ENCODE assay signal across 8 cellular contexts in genomic region chr12:121888478-121889266, GRCh38. TPM values are rescaled to one million over a fixed set of nuclear protein-coding genes. Genes with fewer than 3 reads are reported as not detected.
DNase-seq lines count a peak whose midpoint lies in the region; ATAC-seq, FAIRE-seq and TF ChIP-seq lines count a peak whose summit lies in the region.

Gene PSMD9, plus strand, starts transcription at chr12:121888790. Its CDS starts 67 bp downstream, at chr12:121888857.

- no peaks in the 10 kb centered on the region for H3K27me3 Mint-ChIP-seq in CD4-positive, alpha-beta T cell

- peak; percentile 74 to 80 for TF ChIP-seq POLR2A in HepG2 (IDR thresholded peaks at IDR 0.05; ENCODE audit: insufficient read depth in 1 of 2, low read depth in 2 of 2, low read length in 2 of 2)

- DNase-seq in CD4-positive, alpha-beta T cell = peak; percentile 96 to 99 (median 98)
- DNase-seq in NCI-H774 (lab: John Stamatoyannopoulos, UW) = peak; percentile 97
- peak; percentile 98 for DNase-seq in activated CD4-positive, alpha-beta T cell treated with anti-CD3 and anti-CD28 coated beads, Interleukin-2, amount 50 U/mL, for 4 hours
- peak; percentile 98 for DNase-seq in dermis blood vessel endothelial cell
- DNase-seq in HepG2 (ENCODE audit: low spot score) = peak; percentile 92
- peak; percentile 99 for DNase-seq in stimulated activated CD4-positive, alpha-beta T cell treated with anti-CD3 and anti-CD28 coated beads, Interleukin-4, amount 100 ng/mL, for 1 hour

- peak; percentile 90 for ATAC-seq in CD4-positive, alpha-beta T cell (ENCODE audit: poor library complexity)
- ATAC-seq in GM19397 (IDR thresholded peaks at IDR 0.05; ENCODE audit: unreplicated experiment) (peak; percentile 95), HG03571 (IDR thresholded peaks at IDR 0.05; ENCODE audit: unreplicated experiment) (peak; percentile 87), HepG2 (peak; percentile 96)

- peaks cover 30% of the 10 kb centered on the region for H3K36me3 Mint-ChIP-seq in CD4-positive, alpha-beta T cell (ENCODE audit: low read depth)

- no peaks in the 10 kb centered on the region for H3K9me3 Mint-ChIP-seq in CD4-positive, alpha-beta T cell

- POLR2A ChIA-PET in CD4-positive, alpha-beta T cell (lab: Charles Lee) = interaction anchor here (0.7 to 3.0 kb wide), 21 partner anchors 9 to 1360 kb away, joined by 3 to 62 read pairs (median 5); partner anchors contain the start of genes CFAP251, COQ5, DIABLO and KNTC1
- POLR2A ChIA-PET in HepG2 (lab: Yijun Ruan, JAX) = interaction anchor here (0.6 to 3.8 kb wide), 17 partner anchors 10 to 689 kb away, joined by 3 to 39 read pairs (median 5); partner anchors contain the start of gene HPD

- TF ChIP-seq RAD21 in HepG2 (CRISPR knock-in tag; IDR thresholded peaks at IDR 0.05) = peak; percentile 83

- peak within 1 kb of the TSS; percentile 96 for H3K27ac Mint-ChIP-seq in CD4-positive, alpha-beta T cell

- H3K27me3 ChIP-seq in CD4-positive, alpha-beta T cell (ENCODE audit: control insufficient read depth, insufficient read depth, low read length) = no peaks in the 10 kb centered on the region
- no peaks in the 10 kb centered on the region; a peak in 1 of 5 replicates for H3K27me3 ChIP-seq in HepG2 (ENCODE audit: control insufficient read depth in 1 of 2, insufficient read depth in 2 of 2, low read length in 2 of 2)

- TF ChIP-seq CTCF in CD4-positive, alpha-beta T cell (IDR thresholded peaks at IDR 0.05) = peak; percentile 21
- peak; percentile 94 for TF ChIP-seq CTCF in HepG2 (CRISPR knock-in tag; IDR thresholded peaks at IDR 0.05)

- CTCF ChIA-PET in CD4-positive, alpha-beta T cell (lab: Charles Lee) = interaction anchor here (0.6 to 4.3 kb wide), 20 partner anchors 8 to 354 kb away, joined by 3 to 46 read pairs (median 4); partner anchors contain the start of genes CFAP251, RHOF, SETD1B and TMEM120B
- CTCF ChIA-PET in HepG2 (lab: Yijun Ruan, JAX; ENCODE audit: low intra/inter-chr PET ratio, low total read pairs) = interaction anchor here (0.7 to 2.7 kb wide), 4 partner anchors 39 to 94 kb away, joined by 3 to 22 read pairs (median 6); partner anchors contain the start of gene RHOF

- H3K4me3 ChIP-seq in HepG2 (replicated peaks in 1 of 3; ENCODE audit: insufficient read depth in 1 of 3, low read depth in 2 of 3, low read length in 3 of 3) = peak within 1 kb of the TSS; percentile 71 to 87 (median 85)

- peaks cover 24% of the 10 kb centered on the region for H3K79me2 ChIP-seq in HepG2 (ENCODE audit: insufficient read depth, low read length)

- peak within 1 kb of the TSS; percentile 91 for H3K9ac ChIP-seq in HepG2 (ENCODE audit: insufficient read depth, low read depth, low read length)

- intact Hi-C loops in CD4-positive, alpha-beta T cell (cut with DNase I, micrococcal nuclease) = loop anchor here (1.0 to 5.0 kb wide), 12 partner anchors 28 to 536 kb away; partner anchors contain the start of genes TMEM120B (in 2 of the 2) and ANAPC5 (in 1 of the 2)
- intact Hi-C loops in HepG2 (cut with micrococcal nuclease; ENCODE audit: unreplicated experiment) = loop anchor here (1.0 kb wide), 2 partner anchors 29 to 93 kb away; no protein-coding TSS in a partner anchor

- H3K27ac ChIP-seq in CD4-positive, alpha-beta T cell (ENCODE audit: low read depth, low read length) = peak within 1 kb of the TSS; percentile 86
- H3K27ac ChIP-seq in HepG2 (ENCODE audit: extremely low read length, insufficient read depth, low read length) = peak within 1 kb of the TSS; percentile 89

- peaks cover 36% of the 10 kb centered on the region for H3K4me1 ChIP-seq in HepG2 (ENCODE audit: insufficient read depth, low read length)

- TF ChIP-seq EP300 in HepG2 (IDR thresholded peaks at IDR 0.05; ENCODE audit: low read depth in 2 of 2, low read length in 2 of 2) (peak in 1 of 2 experiments; percentile 30; a peak in 1 of 4 replicates), HepG2 (CRISPR knock-in tag; IDR thresholded peaks at IDR 0.05; ENCODE audit: borderline replicate concordance) (peak; percentile 68)

- FAIRE-seq in HepG2 (lab: Jason Lieb, UNC) = peak; percentile 93

- BruUV-seq in HepG2 (replicated peaks; lab: Mats Ljungman, UMichigan) = TSS peak; percentile 84

- peak within 1 kb of the TSS; percentile 96 for H3K4me3 Mint-ChIP-seq in CD4-positive, alpha-beta T cell

- no peaks in the 10 kb centered on the region for H4K20me1 ChIP-seq in HepG2 (ENCODE audit: insufficient read depth, low read length)

- no peaks in the 10 kb centered on the region for H3K9me3 ChIP-seq in CD4-positive, alpha-beta T cell (ENCODE audit: control insufficient read depth, low read length)
- no peaks in the 10 kb centered on the region for H3K9me3 ChIP-seq in HepG2 (ENCODE audit: low read length)

- in situ Hi-C loops in HepG2 (cut with HindIII; ENCODE audit: extremely low pct_ligation_motif_present, low pct_unique_long_range_greater_than_20kb) = loop anchor here (5.0 kb wide), 1 partner anchor 96 kb away; the partner anchor contains the start of gene RHOF

- peaks cover 32% of the 10 kb centered on the region for H3K4me1 Mint-ChIP-seq in CD4-positive, alpha-beta T cell (ENCODE audit: low read depth)

- H3K4me2 ChIP-seq in HepG2 (ENCODE audit: low read depth, low read length) = peak within 1 kb of the TSS; percentile 83

- WGBS in HepG2 (ENCODE audit: low lambda C conversion rate) = under 1% methylated on average over 30 of the region's 67 CpGs

- peaks cover 1 to 4% of the 10 kb centered on the region in 2 experiments; a peak in 2 of 5 replicates for H3K36me3 ChIP-seq in HepG2 (replicated peaks in 1 of 2; ENCODE audit: control insufficient read depth in 1 of 2, insufficient read depth in 2 of 2, low read length in 2 of 2)

- H2AFZ ChIP-seq in HepG2 (ENCODE audit: low read length) = no peak within 1 kb of the TSS

TF ChIP-seq in HepG2, 621 proteins besides CTCF, POLR2A, EP300 and RAD21 (continues in another document):
- TF ChIP-seq ZNF616 (CRISPR knock-in tag; IDR thresholded peaks at IDR 0.05; ENCODE audit: low read depth) (peak; percentile 62; the same call in 1 of the 2 replicates), BRD4 (CRISPR knock-in tag; IDR thresholded peaks at IDR 0.05) (peak; percentile 43), ZNF260 (CRISPR knock-in tag; IDR thresholded peaks at IDR 0.05; ENCODE audit: borderline replicate concordance, low read depth) (no peak), PHB2 (IDR thresholded peaks at IDR 0.05; ENCODE audit: partially characterized antibody) (no peak), RBFOX2 (IDR thresholded peaks at IDR 0.05; ENCODE audit: low read depth, low read length) (peak; percentile 96)
- TF ChIP-seq, protein P1, sequence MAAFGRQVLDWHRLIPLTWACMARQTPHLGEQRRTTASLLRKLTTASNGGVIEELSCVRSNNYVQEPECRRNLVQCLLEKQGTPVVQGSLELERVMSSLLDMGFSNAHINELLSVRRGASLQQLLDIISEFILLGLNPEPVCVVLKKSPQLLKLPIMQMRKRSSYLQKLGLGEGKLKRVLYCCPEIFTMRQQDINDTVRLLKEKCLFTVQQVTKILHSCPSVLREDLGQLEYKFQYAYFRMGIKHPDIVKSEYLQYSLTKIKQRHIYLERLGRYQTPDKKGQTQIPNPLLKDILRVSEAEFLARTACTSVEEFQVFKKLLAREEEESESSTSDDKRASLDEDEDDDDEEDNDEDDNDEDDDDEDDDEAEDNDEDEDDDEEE (CRISPR knock-in tag; IDR thresholded peaks at IDR 0.05) = peak; percentile 95
- TF ChIP-seq, protein P2, sequence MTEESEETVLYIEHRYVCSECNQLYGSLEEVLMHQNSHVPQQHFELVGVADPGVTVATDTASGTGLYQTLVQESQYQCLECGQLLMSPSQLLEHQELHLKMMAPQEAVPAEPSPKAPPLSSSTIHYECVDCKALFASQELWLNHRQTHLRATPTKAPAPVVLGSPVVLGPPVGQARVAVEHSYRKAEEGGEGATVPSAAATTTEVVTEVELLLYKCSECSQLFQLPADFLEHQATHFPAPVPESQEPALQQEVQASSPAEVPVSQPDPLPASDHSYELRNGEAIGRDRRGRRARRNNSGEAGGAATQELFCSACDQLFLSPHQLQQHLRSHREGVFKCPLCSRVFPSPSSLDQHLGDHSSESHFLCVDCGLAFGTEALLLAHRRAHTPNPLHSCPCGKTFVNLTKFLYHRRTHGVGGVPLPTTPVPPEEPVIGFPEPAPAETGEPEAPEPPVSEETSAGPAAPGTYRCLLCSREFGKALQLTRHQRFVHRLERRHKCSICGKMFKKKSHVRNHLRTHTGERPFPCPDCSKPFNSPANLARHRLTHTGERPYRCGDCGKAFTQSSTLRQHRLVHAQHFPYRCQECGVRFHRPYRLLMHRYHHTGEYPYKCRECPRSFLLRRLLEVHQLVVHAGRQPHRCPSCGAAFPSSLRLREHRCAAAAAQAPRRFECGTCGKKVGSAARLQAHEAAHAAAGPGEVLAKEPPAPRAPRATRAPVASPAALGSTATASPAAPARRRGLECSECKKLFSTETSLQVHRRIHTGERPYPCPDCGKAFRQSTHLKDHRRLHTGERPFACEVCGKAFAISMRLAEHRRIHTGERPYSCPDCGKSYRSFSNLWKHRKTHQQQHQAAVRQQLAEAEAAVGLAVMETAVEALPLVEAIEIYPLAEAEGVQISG (CRISPR knock-in tag; IDR thresholded peaks at IDR 0.05) = no peak; the same call in none of the 2 replicates

RNA-seq across cellular contexts. Expression of gene PSMD9, which starts in this region (rescaled TPM):
- total RNA-seq in CD4-positive, alpha-beta T cell = 10 to 100 TPM; 29.5 to 31.8 TPM
- 48.5 and 131 TPM in 2 replicates for total RNA-seq in dermis blood vessel endothelial cell
- total RNA-seq in HepG2 (2016; rRNA removed; fragmentation: Illumina TruSeq; extraction: Trizol) = 61.1 and 73.9 TPM in 2 replicates
- total RNA-seq in HepG2 (2016; cell fraction: cytosol; rRNA removed; fragmentation: Illumina TruSeq; extraction: Trizol; ENCODE audit: low read depth) = 14.7 and 17.8 TPM in 2 replicates
- 63.0 and 75.8 TPM in 2 replicates for total RNA-seq in HepG2 (2016; cell fraction: insoluble cytoplasmic fraction; rRNA removed; fragmentation: Illumina TruSeq; extraction: Trizol)
- 38.8 and 40.2 TPM in 2 replicates for total RNA-seq in HepG2 (2016; cell fraction: membrane; rRNA removed; fragmentation: Illumina TruSeq; extraction: Trizol)
- 22.0 and 27.1 TPM in 2 replicates for total RNA-seq in HepG2 (2016; cell fraction: nucleus; rRNA removed; fragmentation: Illumina TruSeq; extraction: Trizol)
- 41.4 and 53.5 TPM in 2 replicates for polyA plus RNA-seq in HepG2 (2011; rRNA removed)
- 57.2 and 69.0 TPM in 2 replicates for polyA plus RNA-seq in HepG2 (2011; cell fraction: cytosol; rRNA removed)
- polyA plus RNA-seq in HepG2 (2011; cell fraction: nucleus; rRNA removed) = 31.9 and 34.9 TPM in 2 replicates
- polyA plus RNA-seq in HepG2 (2012) = 23.2 and 36.0 TPM in 2 replicates
- 21.2 and 23.3 TPM in 2 replicates for polyA plus RNA-seq in HepG2 (2016; cell fraction: cytosol; fragmentation: Illumina TruSeq; extraction: Trizol; ENCODE audit: low read depth)
- polyA plus RNA-seq in HepG2 (2016; cell fraction: insoluble cytoplasmic fraction; fragmentation: Illumina TruSeq; extraction: Trizol; ENCODE audit: low read depth) = 65.4 and 77.3 TPM in 2 replicates
- 29.7 and 32.9 TPM in 2 replicates for polyA plus RNA-seq in HepG2 (2016; cell fraction: membrane; fragmentation: Illumina TruSeq; extraction: Trizol; ENCODE audit: low read depth)
- polyA plus RNA-seq in HepG2 (2016; cell fraction: nucleus; fragmentation: Illumina TruSeq; extraction: Trizol; ENCODE audit: insufficient read depth, low read depth) = 33.3 and 37.2 TPM in 2 replicates
- polyA minus RNA-seq in HepG2 (2011; rRNA and poly(A)+ RNA removed; ENCODE audit: low replicate concordance) = 23.4 and 46.9 TPM in 2 replicates
- 18.2 and 20.5 TPM in 2 replicates for polyA minus RNA-seq in HepG2 (2011; cell fraction: cytosol; rRNA and poly(A)+ RNA removed)
- polyA minus RNA-seq in HepG2 (2011; cell fraction: nucleus; rRNA and poly(A)+ RNA removed) = 13.0 and 21.1 TPM in 2 replicates

Comparison
In these comparisons a context has a peak if more than half of its experiments do, and no peak if none do; other contexts are left out.
1. Peak in every context shown above with its lines: DNase-seq, ATAC-seq, H3K4me3 ChIP-seq and H3K27ac ChIP-seq.